In genomic region chr17:1724869-1725641, GRCh38 we compare ENCODE assay signal across 1 cellular context.
TF ChIP-seq lines count a peak whose summit lies in the region.

No MANE protein-coding gene starts in this region.

TF ChIP-seq in HEK293, 187 proteins besides CTCF, POLR2A, EP300 and RAD21 (continued from another document):
- TF ChIP-seq ZNF148 (tag by site-specific recombination; IDR thresholded peaks at IDR 0.05; ENCODE audit: borderline replicate concordance) = no peak
- TF ChIP-seq ZNF704 (tag by site-specific recombination; IDR thresholded peaks at IDR 0.05) = no peak
- no peak for TF ChIP-seq OVOL3 (tag by site-specific recombination; IDR thresholded peaks at IDR 0.05)
- TF ChIP-seq PBX3 (CRISPR knock-in tag; IDR thresholded peaks at IDR 0.05) = no peak; the same call in none of the 2 replicates
- no peak for TF ChIP-seq RBAK (tag by site-specific recombination; IDR thresholded peaks at IDR 0.05)
TF ChIP-seq in HEK293: peak in this region for 6.
